In genomic region chr22:49909476-49910205, GRCh38 we compare ENCODE assay signal across 25 cellular contexts.
"Had no signal": no experiment of that assay in that cellular context is flagged by ENCODE, and none has a peak within 500 bp of the region (broad histone marks: within the 10 kb centered on the region; RNA-seq: fewer than 3 reads in every experiment).

No MANE protein-coding gene starts in this region.

- H3K27me3 Mint-ChIP-seq: activated CD8-positive, alpha-beta memory T cell treated with anti-CD3 and anti-CD28 coated beads, Interleukin-2, amount 10 ng/mL, durations not matched to agents 7 days and 5 days; activated naive CD8-positive, alpha-beta T cell; activated T-helper 17 cell treated with anti-CD3 and anti-CD28 coated beads, Interleukin-2, amount 50 U/mL, for 72 hours had no signal

- H3K4me3 ChIP-seq: breast epithelium, K562, Peyer's patch, SJSA1 had no signal

- H3K9me3 ChIP-seq: breast epithelium, Peyer's patch, SJSA1 had no signal

- H3K27me3 ChIP-seq: breast epithelium, Peyer's patch, SJSA1 had no signal

- H3K27ac Mint-ChIP-seq: activated CD8-positive, alpha-beta memory T cell treated with anti-CD3 and anti-CD28 coated beads, Interleukin-2, amount 10 ng/mL, durations not matched to agents 7 days and 5 days; activated naive CD4-positive, alpha-beta T cell treated with anti-CD3 and anti-CD28 coated beads for 36 hours; activated naive CD8-positive, alpha-beta T cell; activated T-helper 17 cell treated with anti-CD3 and anti-CD28 coated beads, Interleukin-2, amount 50 U/mL, for 72 hours had no signal

- H3K4me1 ChIP-seq: breast epithelium, Peyer's patch, SJSA1 had no signal

- H3K4me3 Mint-ChIP-seq: activated CD8-positive, alpha-beta memory T cell treated with anti-CD3 and anti-CD28 coated beads, Interleukin-2, amount 10 ng/mL, durations not matched to agents 7 days and 5 days; activated naive CD4-positive, alpha-beta T cell treated with anti-CD3 and anti-CD28 coated beads for 36 hours; activated naive CD8-positive, alpha-beta T cell; activated T-helper 17 cell treated with anti-CD3 and anti-CD28 coated beads, Interleukin-2, amount 50 U/mL, for 72 hours had no signal

- H3K27ac ChIP-seq: breast epithelium, Peyer's patch, RWPE1, SJSA1 had no signal

- FAIRE-seq: K562 had no signal

- DNase-seq: activated CD4-positive, alpha-beta T cell treated with anti-CD3 and anti-CD28 coated beads for 48 hours; activated CD4-positive, alpha-beta T cell treated with anti-CD3 and anti-CD28 coated beads, Interleukin-2, amount 50 U/mL, for 48 hours; activated CD8-positive, alpha-beta memory T cell treated with anti-CD3 and anti-CD28 coated beads, Interleukin-2, amount 10 ng/mL, durations not matched to agents 7 days and 5 days; activated gamma-delta T cell; activated naive CD4-positive, alpha-beta T cell treated with anti-CD3 and anti-CD28 coated beads for 36 hours; activated T-cell treated with anti-CD3 and anti-CD28 coated beads, Interleukin-2, amount 50 U/mL, for 48 hours; caudate nucleus; Karpas-422; MM.1S; NCI-H1105; NCI-H1436; NCI-H187; NCI-H2081; NCI-H524; SHP77; SW 1271 had no signal

- H3K9me3 Mint-ChIP-seq: activated naive CD4-positive, alpha-beta T cell treated with anti-CD3 and anti-CD28 coated beads for 36 hours; activated T-helper 17 cell treated with anti-CD3 and anti-CD28 coated beads, Interleukin-2, amount 50 U/mL, for 72 hours had no signal

- H3K4me1 Mint-ChIP-seq: activated CD8-positive, alpha-beta memory T cell treated with anti-CD3 and anti-CD28 coated beads, Interleukin-2, amount 10 ng/mL, durations not matched to agents 7 days and 5 days had no signal

- ATAC-seq: activated CD4-positive, CD25-positive, alpha-beta regulatory T cell treated with anti-CD3 and anti-CD28 coated beads, Interleukin-2, amount 50 U/mL, for 24 hours; activated CD8-positive, alpha-beta memory T cell treated with anti-CD3 and anti-CD28 coated beads, Interleukin-2, amount 10 ng/mL, durations not matched to agents 7 days and 5 days; activated T-helper 17 cell treated with anti-CD3 and anti-CD28 coated beads, Interleukin-2, amount 50 U/mL, for 72 hours; K562; SK-N-SH treated with all-trans-retinoic acid at 6 μM for 48 hours had no signal
